ENCODE assay signal across 11 cellular contexts in the genomic region with DNA sequence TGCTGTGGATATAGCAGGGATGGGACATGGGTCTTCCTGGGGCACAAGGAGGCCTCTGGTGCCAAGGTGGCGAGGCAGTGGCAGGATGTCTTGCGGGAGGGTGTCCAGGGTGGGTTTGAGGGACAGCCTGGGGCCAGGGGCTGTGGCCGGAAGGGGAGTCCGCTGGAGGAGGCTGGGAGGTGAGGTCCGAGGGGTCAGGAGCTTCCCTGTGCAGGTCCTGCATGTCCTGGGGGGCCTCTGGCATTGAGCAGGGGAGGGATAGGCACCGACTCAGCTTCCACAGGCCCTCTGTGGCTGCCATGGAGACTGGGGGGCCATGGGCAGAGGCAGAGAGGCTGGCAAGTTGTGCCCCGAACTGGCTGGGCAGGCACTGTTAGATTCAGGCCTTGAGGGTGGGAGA. TPM values are rescaled to one million over a fixed set of nuclear protein-coding genes. Genes with fewer than 3 reads are reported as not detected.
"Had no signal": no experiment of that assay in that cellular context is flagged by ENCODE, and none has a peak within 500 bp of the region (broad histone marks: within the 10 kb centered on the region; RNA-seq: fewer than 3 reads in every experiment).

No MANE protein-coding gene starts in this region.

RNA-seq across cellular contexts. Expression of gene KCNJ12, which starts 38.5 kb away (rescaled TPM):
- total RNA-seq: activated CD4-positive, alpha-beta memory T cell treated with anti-CD3 and anti-CD28 coated beads for 36 hours; activated CD4-positive, alpha-beta T cell treated with anti-CD3 and anti-CD28 coated beads for 36 hours; activated CD4-positive, alpha-beta T cell treated with anti-CD3 and anti-CD28 coated beads, Interleukin-2, amount 10 ng/mL, durations not matched to agents 24 days and 14 days; activated CD8-positive, alpha-beta memory T cell treated with anti-CD3 and anti-CD28 coated beads for 36 hours; activated CD8-positive, alpha-beta memory T cell treated with anti-CD3 and anti-CD28 coated beads, Interleukin-2, amount 10 ng/mL, durations not matched to agents 7 days and 5 days; activated CD8-positive, alpha-beta T cell treated with anti-CD3 and anti-CD28 coated beads, Interleukin-2, amount 10 ng/mL, durations not matched to agents 7 days and 5 days; activated naive CD4-positive, alpha-beta T cell treated with anti-CD3 and anti-CD28 coated beads for 36 hours; activated naive CD4-positive, alpha-beta T cell treated with anti-CD3 and anti-CD28 coated beads, Interleukin-2, amount 50 U/mL, for 72 hours; activated naive CD8-positive, alpha-beta T cell treated with anti-CD3 and anti-CD28 coated beads, Interleukin-2, amount 10 ng/mL, durations not matched to agents 7 days and 5 days; activated T-helper 1 cell treated with anti-CD3 and anti-CD28 coated beads, Interleukin-12 subunit alpha, Interleukin-12 subunit beta, Interleukin-2, Interleukin-4 antibody, amounts not matched to agents 30 ng/mL and 10 ng/mL and 1 ng/mL, durations not matched to agents 14 hours and 24 hours and 36 hours; activated T-helper 2 cell treated with anti-CD3 and anti-CD28 coated beads, Interferon-gamma antibody, Interleukin-2, Interleukin-4, amounts not matched to agents 10 μg/mL and 5 μg/mL and 100 μg/mL, durations not matched to agents 14 hours and 24 hours and 36 hours had no signal
